In the genomic region with DNA sequence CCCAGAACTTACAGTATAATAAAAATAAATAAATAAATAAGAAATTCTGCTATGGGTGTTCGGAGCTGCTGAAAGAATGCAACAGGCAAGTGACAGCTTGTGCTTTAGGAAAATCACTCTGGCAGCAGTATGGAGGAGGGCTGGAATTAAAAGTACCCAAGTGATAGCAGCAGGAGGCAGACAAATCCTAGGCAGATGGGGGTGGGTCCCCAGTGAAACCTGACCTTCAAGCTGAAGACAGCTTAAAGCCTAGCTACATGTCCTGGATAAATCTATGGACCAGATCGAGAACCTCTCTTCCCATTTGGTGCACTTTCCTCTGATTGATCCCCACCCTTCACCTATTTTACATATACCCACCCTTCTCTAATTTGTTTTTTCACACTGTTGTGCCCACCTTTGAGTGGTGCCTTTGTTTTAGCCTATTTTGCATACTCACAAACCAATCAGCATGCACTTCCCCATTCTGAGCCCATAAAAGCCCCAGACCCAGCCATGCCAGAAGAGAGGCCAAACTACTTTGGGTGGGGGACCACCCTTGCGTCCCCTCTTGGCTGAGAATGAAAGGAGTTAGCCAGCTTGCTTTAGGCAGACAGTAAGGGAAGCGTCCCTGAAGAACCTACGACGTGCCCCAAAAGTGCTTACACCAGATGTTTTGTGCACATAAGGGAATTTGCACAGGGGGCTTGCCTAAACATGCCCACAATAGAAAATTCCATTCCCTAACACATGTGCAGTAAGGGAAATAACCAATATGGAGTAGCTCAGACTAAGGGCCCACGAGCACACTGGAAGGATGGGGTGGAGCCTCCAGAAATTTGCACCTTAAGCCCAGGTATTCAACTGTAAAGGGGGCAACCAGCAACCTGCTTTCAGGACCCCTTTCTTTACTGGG, we compare ENCODE assay signal across 17 cellular contexts. TPM values are rescaled to one million over a fixed set of nuclear protein-coding genes. Genes with fewer than 3 reads are reported as not detected.
A peak's percentile ranks its signal among the peaks of the same experiment; 100 is the strongest.
DNase-seq lines count a peak whose midpoint lies in the region; ATAC-seq, FAIRE-seq and TF ChIP-seq lines count a peak whose summit lies in the region.
"Had no signal": no experiment of that assay in that cellular context is flagged by ENCODE, and none has a peak within 500 bp of the region (broad histone marks: within the 10 kb centered on the region; RNA-seq: fewer than 3 reads in every experiment).

No MANE protein-coding gene starts in this region.

- POLR2A ChIA-PET in A549 (lab: Yijun Ruan, JAX) = no interaction called here
- POLR2A ChIA-PET in HEK293 (lab: Yijun Ruan, JAX) = no interaction called here
- POLR2A ChIA-PET in GM12878 (lab: Charles Lee) = interaction anchor here (0.5 to 2.5 kb wide), 8 partner anchors 10 to 277 kb away, joined by 3 to 15 read pairs (median 3); a partner anchor contains a TSS

- H4K20me1 ChIP-seq in GM12878 (ENCODE audit: control insufficient read depth, insufficient read depth) = no peaks in the 10 kb centered on the region
- H4K20me1 ChIP-seq in keratinocyte (ENCODE audit: control insufficient read depth, extremely low read depth, insufficient read depth, low read length) = no peaks in the 10 kb centered on the region

- H3K9ac ChIP-seq in GM12878 (ENCODE audit: control insufficient read depth, insufficient read depth, low read length) (no peak overlapping the region), keratinocyte (ENCODE audit: control insufficient read depth, extremely low read depth, insufficient read depth, low read length) (peak overlapping the region; percentile 97)

- TF ChIP-seq CTCF in A549 (IDR thresholded peaks at IDR 0.05) = no peak
- TF ChIP-seq CTCF in HEK293 (tag by site-specific recombination; IDR thresholded peaks at IDR 0.05) = no peak
- no peak for TF ChIP-seq CTCF in GM12878 (IDR thresholded peaks at IDR 0.05 in 2 of 3, conservative IDR thresholded peaks at IDR 0.05 in 1 of 3; ENCODE audit: control insufficient read depth in 2 of 3, extremely low read depth in 1 of 3, insufficient read depth in 1 of 3, low read depth in 3 of 3, low read length in 3 of 3)
- TF ChIP-seq CTCF in keratinocyte (optimal IDR thresholded peaks at IDR 0.05 in 1 of 3, IDR thresholded peaks at IDR 0.05 in 1 of 3, conservative IDR thresholded peaks at IDR 0.05 in 1 of 3; ENCODE audit: extremely low read depth in 1 of 3, insufficient read depth in 2 of 3, low read length in 3 of 3) = no peak

- no peak for TF ChIP-seq POLR2A in A549 (IDR thresholded peaks at IDR 0.05; ENCODE audit: low read length)
- TF ChIP-seq POLR2A in GM12878 (IDR thresholded peaks at IDR 0.05; ENCODE audit: low read depth, low read length) = no peak

- H3K4me1 ChIP-seq in A549 (peaks cover 35% of the 10 kb centered on the region), HEK293 (ENCODE audit: control insufficient read depth, insufficient read depth, low read length) (no peaks in the 10 kb centered on the region), GM12878 (ENCODE audit: control insufficient read depth, insufficient read depth, low read length) (peaks cover 13% of the 10 kb centered on the region), keratinocyte (ENCODE audit: control insufficient read depth, extremely low read depth, insufficient read depth, low read length) (peaks cover 24% of the 10 kb centered on the region)

- ATAC-seq in A549 (no peak), GM12878 (no peak), HG03196 (IDR thresholded peaks at IDR 0.05; ENCODE audit: unreplicated experiment) (no peak)
- ATAC-seq: right cardiac atrium had no signal

- in situ Hi-C loops in GM12878 (cut with MboI) = loop anchor here (25.0 kb wide), 1 partner anchor 468 kb away; no protein-coding TSS in a partner anchor

- H3K36me3 ChIP-seq in HEK293 (ENCODE audit: control insufficient read depth in 2 of 2, insufficient read depth in 1 of 2, low read length in 2 of 2) (peaks cover 0 to 16% of the 10 kb centered on the region in 2 experiments; a peak in 1 of 3 replicates), GM12878 (ENCODE audit: control insufficient read depth in 2 of 2, insufficient read depth in 2 of 2, low read length in 1 of 2) (peaks cover 0 to 6% of the 10 kb centered on the region in 2 experiments; a peak in 2 of 4 replicates), keratinocyte (ENCODE audit: control insufficient read depth in 2 of 2, extremely low read depth in 1 of 2, insufficient read depth in 2 of 2, low read length in 2 of 2) (peaks cover 0 to 3% of the 10 kb centered on the region in 2 experiments)

- H3K9me3 ChIP-seq in A549 (no peaks in the 10 kb centered on the region; the same call in 2 of the 3 replicates), HEK293 (ENCODE audit: control insufficient read depth, insufficient read depth, low read depth, low read length) (no peaks in the 10 kb centered on the region), GM12878 (replicated peaks; ENCODE audit: control insufficient read depth, insufficient read depth, low read length) (peaks cover 36% of the 10 kb centered on the region), keratinocyte (ENCODE audit: control insufficient read depth, low read depth, low read length) (no peaks in the 10 kb centered on the region)

- CTCF ChIA-PET in A549 (lab: Yijun Ruan, JAX) = interaction anchor here (0.6 to 2.2 kb wide), 7 partner anchors 15 to 502 kb away, joined by 3 to 9 read pairs (median 3); a partner anchor contains a TSS
- CTCF ChIA-PET in HEK293 (lab: Yijun Ruan, JAX) = interaction anchor here (0.6 to 6.6 kb wide), 3 partner anchors 14 to 1000 kb away, joined by 3 to 29 read pairs (median 4); no protein-coding TSS in a partner anchor
- CTCF ChIA-PET in GM12878 (lab: Yijun Ruan, JAX) = interaction anchor here (1.3 to 5.0 kb wide), 3 partner anchors 10 to 344 kb away, joined by 5 to 32 read pairs (median 6); no protein-coding TSS in a partner anchor

- SMC1A ChIA-PET in GM12878 (lab: Charles Lee; ENCODE audit: uncharacterized antibody, unreplicated experiment) = interaction anchor here (0.8 to 3.4 kb wide), 6 partner anchors 10 to 430 kb away, joined by 3 to 22 read pairs (median 4); no protein-coding TSS in a partner anchor

- no peak for DNase-seq in A549 (ENCODE audit: low read depth in 1 of 2, low spot score in 1 of 2)
- DNase-seq in GM12878 (ENCODE audit: low read depth, low spot score) = no peak
- DNase-seq in keratinocyte (ENCODE audit: low read depth, low spot score) = no peak
- DNase-seq in DMS153 (lab: John Stamatoyannopoulos, UW) = no peak
- DNase-seq in activated gamma-delta T cell (lab: John Stamatoyannopoulos, UW) = no peak
- DNase-seq in epidermal melanocyte (ENCODE audit: insufficient read length, low spot score) = no peak
- DNase-seq: activated B cell treated with CpG ODN at 0.5 μM for 24 hours; amygdala; COR-L47; GF-D8; stimulated activated CD4-positive, alpha-beta T cell treated with anti-CD3 and anti-CD28 coated beads, Interleukin-2, amount 100 ng/mL, for 24 hours; T-helper 1 cell had no signal

- H3K4me3 ChIP-seq in A549 (no peak overlapping the region), HEK293 (ENCODE audit: low read depth, low read length) (no peak overlapping the region), GM12878 (peak overlapping the region; percentile 69; the same call in 1 of the 2 replicates), keratinocyte (ENCODE audit: control insufficient read depth in 2 of 3, extremely low read depth in 1 of 3, insufficient read depth in 2 of 3, low read depth in 1 of 3, low read length in 3 of 3) (peak overlapping the region; percentile 1 to 97 (median 92))

- FAIRE-seq in A549 (lab: Jason Lieb, UNC) = no peak
- no peak for FAIRE-seq in GM12878 (lab: Jason Lieb, UNC)
- peak; percentile 78 for FAIRE-seq in keratinocyte (lab: Jason Lieb, UNC)
- FAIRE-seq: endometrium, islet of Langerhans had no signal

- WGBS in A549 (ENCODE audit: missing lambda C conversion rate) = 93% methylated on average over 7 of the region's 7 CpGs
- 92% methylated on average over 7 of the region's 7 CpGs for WGBS in GM12878 (ENCODE audit: insufficient coverage, insufficient replicate concordance, low lambda C conversion rate, missing lambda C conversion rate)

- no peak for TF ChIP-seq EP300 in A549 (IDR thresholded peaks at IDR 0.05)
- TF ChIP-seq EP300 in GM12878 (IDR thresholded peaks at IDR 0.05; ENCODE audit: borderline replicate concordance in 1 of 2, control insufficient read depth in 1 of 2, low read depth in 2 of 2, low read length in 2 of 2) = no peak

- no TSS peak for BruUV-seq in GM12878 (replicated peaks; lab: Mats Ljungman, UMichigan)

- H3K27ac ChIP-seq in A549 = peak overlapping the region; percentile 15 to 96; a peak in 3 of 6 replicates
- no peak overlapping the region for H3K27ac ChIP-seq in HEK293 (ENCODE audit: extremely low read depth, low read depth, low read length)
- H3K27ac ChIP-seq in GM12878 (ENCODE audit: control insufficient read depth, insufficient read depth) = peak overlapping the region; percentile 93
- peak overlapping the region; percentile 99 for H3K27ac ChIP-seq in keratinocyte (ENCODE audit: control insufficient read depth, insufficient read depth, low read length)

- H3K9me1 ChIP-seq in keratinocyte (ENCODE audit: control insufficient read depth, extremely low read depth, insufficient read depth, low read length) = peaks cover 2% of the 10 kb centered on the region

- RAD21 ChIA-PET in GM12878 (lab: Charles Lee; ENCODE audit: unreplicated experiment) = interaction anchor here (0.9 to 3.6 kb wide), 7 partner anchors 10 to 501 kb away, joined by 3 to 25 read pairs (median 10); no protein-coding TSS in a partner anchor

- H3K4me2 ChIP-seq in A549 (no peak overlapping the region; the same call in 2 of the 3 replicates), GM12878 (ENCODE audit: control insufficient read depth, insufficient read depth) (peak overlapping the region; percentile 97), keratinocyte (ENCODE audit: control insufficient read depth, extremely low read depth, insufficient read depth, low read depth, low read length) (peak overlapping the region; percentile 100)

- H2AFZ ChIP-seq in GM12878 (ENCODE audit: control insufficient read depth, low read depth, low read length) = no peak overlapping the region
- no peak overlapping the region for H2AFZ ChIP-seq in keratinocyte (ENCODE audit: control insufficient read depth, low read length)

- TF ChIP-seq RAD21 in A549 (conservative IDR thresholded peaks at IDR 0.05 in 1 of 2, IDR thresholded peaks at IDR 0.05 in 1 of 2) (no peak), GM12878 (IDR thresholded peaks at IDR 0.05; ENCODE audit: insufficient read depth, low read depth, low read length) (no peak)

- dilution Hi-C loops in keratinocyte (cut with MboI; ENCODE audit: extremely low pct_ligation_motif_present, low sequenced_read_pairs) = no loop called here

- H3K27me3 ChIP-seq in GM12878 (replicated peaks in 1 of 2; ENCODE audit: control insufficient read depth in 2 of 2, insufficient read depth in 2 of 2, low read length in 1 of 2) (no peaks in the 10 kb centered on the region), keratinocyte (ENCODE audit: control insufficient read depth, extremely low read depth, insufficient read depth, low read length) (no peaks in the 10 kb centered on the region)

- H3K79me2 ChIP-seq in GM12878 (ENCODE audit: control insufficient read depth, insufficient read depth, low read length) (peaks cover 79% of the 10 kb centered on the region), keratinocyte (ENCODE audit: control insufficient read depth, insufficient read depth, low read length) (peaks cover 66% of the 10 kb centered on the region)

- intact Hi-C loops in GM12878 (cut with micrococcal nuclease; ENCODE audit: unreplicated experiment) = loop anchor here (5.0 kb wide), 5 partner anchors 83 to 503 kb away; a partner anchor contains a TSS

RNA-seq across cellular contexts. Expression of a gene that starts 3.0 kb away (rescaled TPM):
- 44.4 and 58.3 TPM in 2 replicates for polyA plus RNA-seq in A549 (2011; rRNA removed)
- 7.3 and 8.6 TPM in 2 replicates for polyA plus RNA-seq in A549 (2012; cell fraction: cytosol; rRNA removed)
- 4.3 and 6.3 TPM in 2 replicates for polyA plus RNA-seq in A549 (2012; cell fraction: nucleus; rRNA removed)
- 21.1 to 24.0 TPM (median 21.8 TPM) in 3 replicates for polyA plus RNA-seq in A549 (2017; fragmentation: RNase III; extraction: RNeasy Plus Mini Kit Qiagen cat#74134 plus additional on column Dnase treatment)
- 22.6 and 23.1 TPM in 2 replicates for polyA minus RNA-seq in A549 (2011; rRNA and poly(A)+ RNA removed)
- total RNA-seq in GM12878 (2013; cell fraction: nucleolus; rRNA removed) = 116 and 122 TPM in 2 replicates
- 31.3 and 35.7 TPM in 2 replicates for total RNA-seq in GM12878 (2014; rRNA removed)
- 52.6 and 53.2 TPM in 2 replicates for total RNA-seq in GM12878 (2014; rRNA removed; fragmentation: Illumina TruSeq; extraction: Trizol)
- 49.3 and 49.8 TPM in 2 replicates for total RNA-seq in GM12878 (2021)
- 15.4 TPM for polyA plus RNA-seq in GM12878 (2011; ENCODE audit: low read depth)
- 62.3 and 101 TPM in 2 replicates for polyA plus RNA-seq in GM12878 (2011; rRNA removed)
- polyA plus RNA-seq in GM12878 (2011; cell fraction: cytosol; rRNA removed) = 15.3 and 19.1 TPM in 2 replicates
- polyA plus RNA-seq in GM12878 (2011; cell fraction: nucleus; rRNA removed) = 15.9 and 21.8 TPM in 2 replicates
- polyA plus RNA-seq in GM12878 (2012) = 27.1 and 47.0 TPM in 2 replicates
- polyA plus RNA-seq in GM12878 (2014; fragmentation: Illumina TruSeq; extraction: Trizol) = 56.2 and 65.7 TPM in 2 replicates
- 10 to 100 TPM; 34.9 to 42.5 TPM for polyA plus RNA-seq in GM12878 (2014; fragmentation: Nextera tagmentation; extraction: Ambion mirVana)
- polyA plus RNA-seq in GM12878 (2014; rRNA removed) = 30.3 and 30.8 TPM in 2 replicates
- 10 to 100 TPM; 94.4 to 96.3 TPM for polyA plus RNA-seq in GM12878 (2016; fragmentation: Nextera tagmentation; extraction: Ambion mirVana)
- 26.0 and 42.8 TPM in 2 replicates for polyA minus RNA-seq in GM12878 (2011; rRNA and poly(A)+ RNA removed)
- polyA minus RNA-seq in GM12878 (2011; cell fraction: cytosol; rRNA and poly(A)+ RNA removed) = 14.0 and 21.0 TPM in 2 replicates
- 15.1 and 26.8 TPM in 2 replicates for polyA minus RNA-seq in GM12878 (2011; cell fraction: nucleus; rRNA and poly(A)+ RNA removed)
- 43.7 to 81.2 TPM (median 44.5 TPM) in 3 replicates for polyA plus RNA-seq in keratinocyte
- polyA plus RNA-seq in keratinocyte (2011; ENCODE audit: low read depth) = 65.7 TPM
- polyA plus RNA-seq in keratinocyte (2011; cell fraction: cytosol; rRNA removed) = 38.5 and 81.6 TPM in 2 replicates
- polyA plus RNA-seq in keratinocyte (2011; cell fraction: nucleus; rRNA removed) = 47.4 and 66.0 TPM in 2 replicates
- 29.8 and 39.9 TPM in 2 replicates for polyA plus RNA-seq in keratinocyte (2012; ENCODE audit: low replicate concordance)
- 17.9 to 54.3 TPM (median 30.3 TPM) in 3 replicates for polyA minus RNA-seq in keratinocyte
- 27.4 TPM for polyA minus RNA-seq in keratinocyte (2011; cell fraction: cytosol; rRNA and poly(A)+ RNA removed)
- polyA minus RNA-seq in keratinocyte (2011; cell fraction: nucleus; rRNA and poly(A)+ RNA removed) = 29.4 and 67.4 TPM in 2 replicates

RNA-seq across cellular contexts. Expression of a gene that starts 3.3 kb away (rescaled TPM):
- polyA plus RNA-seq in A549 (2011; rRNA removed) (23.9 and 26.9 TPM in 2 replicates), A549 (2017; fragmentation: RNase III; extraction: RNeasy Plus Mini Kit Qiagen cat#74134 plus additional on column Dnase treatment) (11.5 to 12.6 TPM (median 12.6 TPM) in 3 replicates), GM12878 (2011; rRNA removed) (32.9 and 43.0 TPM in 2 replicates), GM12878 (2014; fragmentation: Illumina TruSeq; extraction: Trizol) (26.7 and 31.8 TPM in 2 replicates), GM12878 (2014; fragmentation: Nextera tagmentation; extraction: Ambion mirVana) (1 to 10 TPM; 5.2 to 5.6 TPM), GM12878 (2014; rRNA removed) (15.3 and 16.4 TPM in 2 replicates), GM12878 (2016; fragmentation: Nextera tagmentation; extraction: Ambion mirVana) (10 to 100 TPM; 20.1 to 21.9 TPM), keratinocyte (11.8 to 22.9 TPM (median 16.6 TPM) in 3 replicates)
- 3.3 and 4.0 TPM in 2 replicates for polyA plus RNA-seq in A549 (2012; cell fraction: cytosol; rRNA removed)
- 2.7 and 4.3 TPM in 2 replicates for polyA plus RNA-seq in A549 (2012; cell fraction: nucleus; rRNA removed)
- 17.1 and 19.0 TPM in 2 replicates for polyA minus RNA-seq in A549 (2011; rRNA and poly(A)+ RNA removed)
- total RNA-seq in GM12878 (2013; cell fraction: nucleolus; rRNA removed) = 94.6 and 99.0 TPM in 2 replicates
- total RNA-seq in GM12878 (2014; rRNA removed) (28.6 and 30.6 TPM in 2 replicates), GM12878 (2014; rRNA removed; fragmentation: Illumina TruSeq; extraction: Trizol) (26.2 and 27.1 TPM in 2 replicates), GM12878 (2021) (23.4 and 24.9 TPM in 2 replicates)
- 6.5 TPM for polyA plus RNA-seq in GM12878 (2011; ENCODE audit: low read depth)
- polyA plus RNA-seq in GM12878 (2011; cell fraction: cytosol; rRNA removed) = 10.3 and 11.3 TPM in 2 replicates
- polyA plus RNA-seq in GM12878 (2011; cell fraction: nucleus; rRNA removed) = 35.0 and 38.9 TPM in 2 replicates
- polyA plus RNA-seq in GM12878 (2012) = 11.2 and 13.9 TPM in 2 replicates
- polyA minus RNA-seq in GM12878 (2011; rRNA and poly(A)+ RNA removed) = 26.2 and 44.1 TPM in 2 replicates
- polyA minus RNA-seq in GM12878 (2011; cell fraction: cytosol; rRNA and poly(A)+ RNA removed) = 13.6 and 16.9 TPM in 2 replicates
- 21.5 and 34.2 TPM in 2 replicates for polyA minus RNA-seq in GM12878 (2011; cell fraction: nucleus; rRNA and poly(A)+ RNA removed)
- polyA plus RNA-seq in keratinocyte (2011; ENCODE audit: low read depth) = 2.2 TPM
- polyA plus RNA-seq in keratinocyte (2011; cell fraction: cytosol; rRNA removed) = 9.6 and 19.1 TPM in 2 replicates
- polyA plus RNA-seq in keratinocyte (2011; cell fraction: nucleus; rRNA removed) = 19.5 and 25.4 TPM in 2 replicates
- 8.5 and 11.8 TPM in 2 replicates for polyA plus RNA-seq in keratinocyte (2012; ENCODE audit: low replicate concordance)
- 12.5 to 38.5 TPM (median 21.1 TPM) in 3 replicates for polyA minus RNA-seq in keratinocyte
- polyA minus RNA-seq in keratinocyte (2011; cell fraction: cytosol; rRNA and poly(A)+ RNA removed) = 13.6 TPM
- 20.5 and 32.6 TPM in 2 replicates for polyA minus RNA-seq in keratinocyte (2011; cell fraction: nucleus; rRNA and poly(A)+ RNA removed)

Comparison
In these comparisons a context has a peak if more than half of its experiments do, and no peak if none do; other contexts are left out.
1. H3K4me3 ChIP-seq: peak in GM12878 (single experiment) and keratinocyte (3 of 3); none in A549 (single experiment) and HEK293 (single experiment).